ENCODE assay signal across 9 cellular contexts in the genomic region with DNA sequence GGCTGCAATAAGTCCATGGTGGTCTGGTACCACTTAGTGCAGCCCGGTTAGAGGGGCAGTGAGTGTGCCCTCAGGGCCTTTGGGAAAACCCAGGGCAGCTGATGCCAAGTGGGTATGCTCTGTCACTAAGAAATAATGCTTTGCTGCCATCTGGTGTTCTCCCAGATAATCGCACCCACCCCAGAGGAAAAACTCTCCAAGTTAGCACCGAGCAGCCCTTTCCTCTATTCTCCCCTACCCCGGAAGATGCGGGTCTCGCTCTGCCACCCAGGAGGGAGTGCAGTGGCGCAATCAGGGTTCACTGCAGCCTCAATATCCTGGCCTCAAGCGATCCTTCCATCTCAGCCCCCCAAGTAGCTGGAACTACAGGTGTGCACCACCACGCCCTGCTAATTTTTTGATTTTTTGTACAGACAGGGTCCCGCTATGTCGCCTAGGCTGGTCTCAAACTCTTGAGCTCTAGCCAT. TPM values are rescaled to one million over a fixed set of nuclear protein-coding genes. Genes with fewer than 3 reads are reported as not detected.
DNase-seq lines count a peak whose midpoint lies in the region; ATAC-seq and TF ChIP-seq lines count a peak whose summit lies in the region.
"Had no signal": no experiment of that assay in that cellular context is flagged by ENCODE, and none has a peak within 500 bp of the region (broad histone marks: within the 10 kb centered on the region; RNA-seq: fewer than 3 reads in every experiment).

No MANE protein-coding gene starts in this region.

- intact Hi-C loops in Panc1 (cut with micrococcal nuclease; ENCODE audit: unreplicated experiment) = loop anchor here (1.0 to 5.0 kb wide), 4 partner anchors 175 to 455 kb away; no protein-coding TSS in a partner anchor

- H3K27me3 ChIP-seq in DOHH2 (ENCODE audit: control insufficient read depth, low read length) (no peaks in the 10 kb centered on the region), Panc1 (ENCODE audit: control insufficient read depth, insufficient read depth, low read length) (no peaks in the 10 kb centered on the region), neural progenitor cell (no peaks in the 10 kb centered on the region)

- peak; percentile 79 for TF ChIP-seq CTCF in DOHH2 (IDR thresholded peaks at IDR 0.05; ENCODE audit: low read depth, low read length, poor library complexity, severe bottlenecking)
- TF ChIP-seq CTCF in Panc1 (IDR thresholded peaks at IDR 0.05) = peak; percentile 86
- TF ChIP-seq CTCF in fibroblast of pulmonary artery (IDR thresholded peaks at IDR 0.05; ENCODE audit: low read length, missing control alignments) = peak; percentile 73
- peak; percentile 82 for TF ChIP-seq CTCF in neural progenitor cell (IDR thresholded peaks at IDR 0.05)

- no peaks in the 10 kb centered on the region for H3K9me2 ChIP-seq in DOHH2 (replicated peaks; ENCODE audit: control insufficient read depth, low read length)

- H3K27me3 Mint-ChIP-seq in neural progenitor cell (ENCODE audit: insufficient read depth, low read depth) = peaks cover 3% of the 10 kb centered on the region
- H3K27me3 Mint-ChIP-seq: dendritic cell treated with granulocyte-macrophage colony-stimulating factor and Interleukin-4, amounts not matched to agents 40 ng/mL and 50 ng/mL, for 4 days had no signal

- CTCF ChIA-PET in Panc1 (lab: Charles Lee) = interaction anchor here (0.6 to 3.5 kb wide), 10 partner anchors 21 to 665 kb away, joined by 3 to 17 read pairs (median 4); a partner anchor contains a TSS

- H3K27ac ChIP-seq in DOHH2 (ENCODE audit: low read depth, low read length) (no peak overlapping the region), Panc1 (ENCODE audit: low read length) (no peak overlapping the region), neural progenitor cell (no peak overlapping the region)

- peak; percentile 93 for ATAC-seq in Panc1

- DNase-seq in HuH-7.5 (ENCODE audit: low spot score) (peak; percentile 58), Panc1 (ENCODE audit: low read depth, low spot score) (no peak), fibroblast of pulmonary artery (ENCODE audit: low read depth) (peak; percentile 69), neural progenitor cell (ENCODE audit: low spot score) (peak; percentile 81), superior temporal gyrus (ENCODE audit: extremely low spot score) (peak; percentile 93), 8988T (no peak)
- DNase-seq in activated T-cell treated with anti-CD3 and anti-CD28 coated beads, Interleukin-2, amount 50 U/mL, for 48 hours = peak; percentile 78 to 79

- peak overlapping the region; percentile 28; the same call in 1 of the 2 replicates for H3K4me3 ChIP-seq in DOHH2 (ENCODE audit: low read length)
- H3K4me3 ChIP-seq in Panc1 (ENCODE audit: low read depth in 2 of 2, low read length in 2 of 2) = no peak overlapping the region
- no peak overlapping the region for H3K4me3 ChIP-seq in fibroblast of pulmonary artery (replicated peaks; ENCODE audit: low read depth, low read length)
- no peak overlapping the region for H3K4me3 ChIP-seq in neural progenitor cell

- H3F3A ChIP-seq in DOHH2 (ENCODE audit: control insufficient read depth, insufficient read depth) (peaks cover 13% of the 10 kb centered on the region), neural progenitor cell (ENCODE audit: low read depth) (no peaks in the 10 kb centered on the region)

- H3K4me2 ChIP-seq in DOHH2 (ENCODE audit: low read length) (peak overlapping the region; percentile 60), neural progenitor cell (no peak overlapping the region)

- H3K36me3 Mint-ChIP-seq in neural progenitor cell = peaks cover 4% of the 10 kb centered on the region

- no peak overlapping the region for H3K27ac Mint-ChIP-seq in neural progenitor cell
- H3K27ac Mint-ChIP-seq: dendritic cell treated with granulocyte-macrophage colony-stimulating factor and Interleukin-4, amounts not matched to agents 40 ng/mL and 50 ng/mL, for 4 days had no signal

- POLR2A ChIA-PET in Panc1 (lab: Charles Lee) = interaction anchor here (0.6 kb wide), 1 partner anchor 1660 kb away, joined by 7 read pairs; no protein-coding TSS in a partner anchor

- H2AFZ ChIP-seq in neural progenitor cell (replicated peaks) = peak overlapping the region; percentile 71

- BruUV-seq in Panc1 (replicated peaks; lab: Mats Ljungman, UMichigan) = no TSS peak

- H3K9ac ChIP-seq in neural progenitor cell = no peak overlapping the region

- H3K36me3 ChIP-seq in DOHH2 (ENCODE audit: control insufficient read depth, low read length) = peaks cover 11% of the 10 kb centered on the region
- H3K36me3 ChIP-seq in Panc1 (ENCODE audit: control insufficient read depth, insufficient read depth, low read length) = no peaks in the 10 kb centered on the region
- H3K36me3 ChIP-seq in neural progenitor cell = no peaks in the 10 kb centered on the region

- H3K4me1 Mint-ChIP-seq in neural progenitor cell = peaks cover 8% of the 10 kb centered on the region

- H3K79me2 ChIP-seq in DOHH2 (ENCODE audit: control insufficient read depth, low read length) (no peaks in the 10 kb centered on the region), neural progenitor cell (ENCODE audit: low read depth) (no peaks in the 10 kb centered on the region)

- no peak overlapping the region for H3K4me3 Mint-ChIP-seq in neural progenitor cell
- H3K4me3 Mint-ChIP-seq: dendritic cell treated with granulocyte-macrophage colony-stimulating factor and Interleukin-4, amounts not matched to agents 40 ng/mL and 50 ng/mL, for 4 days had no signal

- H3K4me1 ChIP-seq in DOHH2 (ENCODE audit: control insufficient read depth, low read length) (peaks cover 21% of the 10 kb centered on the region), Panc1 (ENCODE audit: control insufficient read depth, insufficient read depth, low read length) (peaks cover 19% of the 10 kb centered on the region), neural progenitor cell (no peaks in the 10 kb centered on the region)

- no peaks in the 10 kb centered on the region for H3K9me3 ChIP-seq in DOHH2 (ENCODE audit: control insufficient read depth, insufficient read depth, low read length)
- no peaks in the 10 kb centered on the region for H3K9me3 ChIP-seq in Panc1 (ENCODE audit: control insufficient read depth, insufficient read depth, low read depth, low read length)
- H3K9me3 ChIP-seq in neural progenitor cell (ENCODE audit: low read depth) = no peaks in the 10 kb centered on the region

- no peaks in the 10 kb centered on the region for H3K9me3 Mint-ChIP-seq in neural progenitor cell
- H3K9me3 Mint-ChIP-seq: dendritic cell treated with granulocyte-macrophage colony-stimulating factor and Interleukin-4, amounts not matched to agents 40 ng/mL and 50 ng/mL, for 4 days had no signal

- in situ Hi-C loops in Panc1 (cut with HindIII; ENCODE audit: low pct_unique_long_range_greater_than_20kb, low sequenced_read_pairs) = no loop called here

- H4K20me1 ChIP-seq in DOHH2 (ENCODE audit: control insufficient read depth, insufficient read depth, low read depth, low read length) (no peaks in the 10 kb centered on the region), neural progenitor cell (ENCODE audit: low read depth) (no peaks in the 10 kb centered on the region)

RNA-seq across cellular contexts. Expression of a gene that starts 21.3 kb away (rescaled TPM):
- total RNA-seq in Panc1 (2021; ENCODE audit: unreplicated experiment) = 10.2 TPM
- 10.3 TPM for polyA plus RNA-seq in Panc1 (2012; ENCODE audit: insufficient read length)
- 5.4 and 9.7 TPM in 2 replicates for total RNA-seq in neural progenitor cell (ENCODE audit: low replicate concordance)

RNA-seq across cellular contexts. Expression of a gene that starts 26.0 kb away (rescaled TPM):
- total RNA-seq in Panc1 (2021; ENCODE audit: unreplicated experiment) = 89.8 TPM
- polyA plus RNA-seq in Panc1 (2012; ENCODE audit: insufficient read length) = 84.6 TPM
- total RNA-seq in neural progenitor cell (ENCODE audit: low replicate concordance) = 114 and 210 TPM in 2 replicates

RNA-seq across cellular contexts. Expression of a gene that starts 28.2 kb away (rescaled TPM):
- total RNA-seq in Panc1 (2021; ENCODE audit: unreplicated experiment) (96.2 TPM), neural progenitor cell (ENCODE audit: low replicate concordance) (24.0 and 31.3 TPM in 2 replicates)
- 73.0 TPM for polyA plus RNA-seq in Panc1 (2012; ENCODE audit: insufficient read length)

Comparison
In these comparisons a context has a peak if more than half of its experiments do, and no peak if none do; other contexts are left out.
1. DNase-seq: peak in HuH-7.5 (single experiment), activated T-cell treated with anti-CD3 and anti-CD28 coated beads, Interleukin-2, amount 50 U/mL, for 48 hours (2 of 2), fibroblast of pulmonary artery (single experiment), neural progenitor cell (single experiment) and superior temporal gyrus (single experiment); none in Panc1 (single experiment) and 8988T (single experiment).
2. Peak in every context shown above with its lines, with median percentiles within 50 percentile points of each other: CTCF ChIP-seq.